12 cellular contexts compared by ENCODE assay signal in the genomic region with DNA sequence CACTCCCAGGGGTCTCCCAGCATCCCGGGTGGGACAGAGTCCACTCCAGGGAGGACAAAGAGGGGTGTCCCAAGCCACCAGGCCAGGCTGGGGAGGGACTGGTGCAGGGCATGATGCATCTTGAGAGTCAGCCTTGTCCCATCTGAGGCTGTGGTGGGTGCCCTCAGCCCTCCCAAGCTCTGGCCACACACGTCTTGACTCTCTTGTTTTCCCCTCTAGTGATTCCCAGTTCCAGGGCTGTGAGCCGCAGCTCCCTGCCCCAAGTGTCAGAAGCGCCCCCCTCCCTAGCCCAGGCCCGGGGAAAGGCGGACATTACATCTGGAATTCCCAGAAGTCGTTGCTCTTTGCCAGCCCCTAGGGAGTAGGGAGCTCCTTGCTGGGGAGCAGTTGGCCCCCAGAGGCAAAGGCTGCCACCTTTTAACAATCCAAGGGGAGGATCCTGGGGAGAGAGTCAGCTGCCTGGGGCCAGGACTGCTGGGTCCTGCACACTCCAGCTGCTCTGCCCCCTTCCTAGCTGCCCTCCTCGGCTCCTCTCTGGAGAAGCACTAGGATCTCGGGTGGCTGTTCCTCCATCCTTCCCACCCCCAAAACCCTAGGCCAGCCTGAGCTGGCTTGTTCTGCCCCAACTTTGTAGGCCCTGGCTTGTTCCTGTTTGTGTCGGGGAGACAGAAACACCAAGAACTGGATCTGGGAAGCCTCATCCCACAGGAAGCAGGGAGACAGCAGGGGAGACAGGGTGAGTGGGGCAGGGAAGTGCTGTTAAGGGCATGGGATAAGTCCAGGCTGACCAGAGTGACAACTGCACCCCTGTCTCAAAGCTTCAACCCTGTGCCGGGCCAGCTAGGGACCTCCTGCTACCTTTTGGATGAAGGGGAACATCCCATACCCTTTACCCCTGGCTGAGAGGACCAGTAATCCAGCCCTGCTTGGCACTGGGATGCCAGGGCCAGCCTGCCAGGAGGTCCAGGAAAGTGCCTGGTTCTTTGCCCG. TPM values are rescaled to one million over a fixed set of nuclear protein-coding genes. Genes with fewer than 3 reads are reported as not detected.
DNase-seq lines count a peak whose midpoint lies in the region; ATAC-seq and TF ChIP-seq lines count a peak whose summit lies in the region.
"Had no signal": no experiment of that assay in that cellular context is flagged by ENCODE, and none has a peak within 500 bp of the region (broad histone marks: within the 10 kb centered on the region; RNA-seq: fewer than 3 reads in every experiment).

No MANE protein-coding gene starts in this region.

- H3K36me3 Mint-ChIP-seq in activated CD4-positive, alpha-beta T cell treated with anti-CD3 and anti-CD28 coated beads, Interleukin-2, amount 10 ng/mL, durations not matched to agents 24 days and 14 days (ENCODE audit: low read depth), result peaks cover 23% of the 10 kb centered on the region
- H3K36me3 Mint-ChIP-seq in activated CD4-positive, alpha-beta memory T cell treated with anti-CD3 and anti-CD28 coated beads, Interleukin-2, amount 10 ng/mL, durations not matched to agents 7 days and 5 days (ENCODE audit: low read depth), result peaks cover 24% of the 10 kb centered on the region

- H3K36me3 ChIP-seq in lower lobe of right lung, result no peaks in the 10 kb centered on the region
- H3K36me3 ChIP-seq: sigmoid colon, tibial nerve had no signal

- no peak for ATAC-seq in lower lobe of right lung
- no peak for ATAC-seq in stimulated activated naive CD8-positive, alpha-beta T cell treated with anti-CD3 and anti-CD28 coated beads, Interleukin-15, Interleukin-2, amounts not matched to agents 100 U/mL and 50 U/mL, for 24 hours
- ATAC-seq in HG03432 (IDR thresholded peaks at IDR 0.05; ENCODE audit: unreplicated experiment), result no peak
- ATAC-seq in GM21576 (IDR thresholded peaks at IDR 0.05; ENCODE audit: unreplicated experiment), result no peak

- CTCF ChIA-PET in activated CD4-positive, alpha-beta memory T cell treated with anti-CD3 and anti-CD28 coated beads, Interleukin-2, amount 10 ng/mL, durations not matched to agents 7 days and 5 days (lab: Charles Lee), result interaction anchor here (0.5 to 4.1 kb wide), 10 partner anchors 9 to 280 kb away, joined by 3 to 26 read pairs (median 4); no protein-coding TSS in a partner anchor

- TF ChIP-seq CTCF in lower lobe of right lung (IDR thresholded peaks at IDR 0.05) (no peak), coronary artery (IDR thresholded peaks at IDR 0.05) (no peak)

- H3K4me3 ChIP-seq in lower lobe of right lung (no peak overlapping the region), coronary artery (no peak overlapping the region)
- H3K4me3 ChIP-seq: sigmoid colon, tibial nerve had no signal

- H3K4me1 ChIP-seq in lower lobe of right lung, result peaks cover 31% of the 10 kb centered on the region

- H3K27ac Mint-ChIP-seq in activated CD4-positive, alpha-beta T cell treated with anti-CD3 and anti-CD28 coated beads, Interleukin-2, amount 10 ng/mL, durations not matched to agents 24 days and 14 days, result peak overlapping the region; percentile 97
- peak overlapping the region; percentile 99 for H3K27ac Mint-ChIP-seq in activated CD4-positive, alpha-beta memory T cell treated with anti-CD3 and anti-CD28 coated beads, Interleukin-2, amount 10 ng/mL, durations not matched to agents 7 days and 5 days

- peak; percentile 58 for DNase-seq in activated CD4-positive, alpha-beta T cell treated with anti-CD3 and anti-CD28 coated beads, Interleukin-2, amount 10 ng/mL, durations not matched to agents 24 days and 14 days
- no peak for DNase-seq in activated CD4-positive, alpha-beta T cell treated with anti-CD3 and anti-CD28 coated beads, Interleukin-2, amount 50 U/mL, for 48 hours
- no peak for DNase-seq in activated CD4-positive, alpha-beta memory T cell treated with anti-CD3 and anti-CD28 coated beads, Interleukin-2, amount 10 ng/mL, durations not matched to agents 7 days and 5 days
- no peak for DNase-seq in lower lobe of right lung
- peak; percentile 37 for DNase-seq in stimulated activated naive CD8-positive, alpha-beta T cell treated with anti-CD3 and anti-CD28 coated beads, Interleukin-15, Interleukin-2, amounts not matched to agents 100 U/mL and 50 U/mL, for 24 hours
- DNase-seq in coronary artery (ENCODE audit: low spot score), result no peak
- DNase-seq: sigmoid colon had no signal

- H3K27me3 ChIP-seq in lower lobe of right lung (ENCODE audit: low read depth), result no peaks in the 10 kb centered on the region
- H3K27me3 ChIP-seq: sigmoid colon, tibial nerve had no signal

- intact Hi-C loops in activated CD4-positive, alpha-beta T cell treated with anti-CD3 and anti-CD28 coated beads, Interleukin-2, amount 10 ng/mL, durations not matched to agents 24 days and 14 days (cut with micrococcal nuclease), result loop anchor here (10.0 kb wide), 1 partner anchor 641 kb away; a partner anchor contains a TSS
- intact Hi-C loops in lower lobe of right lung (cut with DNase I), result no loop called here

- peak overlapping the region; percentile 60 for H3K27ac ChIP-seq in lower lobe of right lung
- no peak overlapping the region for H3K27ac ChIP-seq in coronary artery
- H3K27ac ChIP-seq: KMS-11, sigmoid colon had no signal

- no peaks in the 10 kb centered on the region for H3K9me3 ChIP-seq in lower lobe of right lung
- H3K9me3 ChIP-seq: sigmoid colon, tibial nerve had no signal

- H3K4me3 Mint-ChIP-seq in activated CD4-positive, alpha-beta T cell treated with anti-CD3 and anti-CD28 coated beads, Interleukin-2, amount 10 ng/mL, durations not matched to agents 24 days and 14 days, result peak overlapping the region; percentile 99
- H3K4me3 Mint-ChIP-seq in activated CD4-positive, alpha-beta memory T cell treated with anti-CD3 and anti-CD28 coated beads, Interleukin-2, amount 10 ng/mL, durations not matched to agents 7 days and 5 days, result peak overlapping the region; percentile 98

- peaks cover 68% of the 10 kb centered on the region for H3K4me1 Mint-ChIP-seq in activated CD4-positive, alpha-beta T cell treated with anti-CD3 and anti-CD28 coated beads, Interleukin-2, amount 10 ng/mL, durations not matched to agents 24 days and 14 days
- peaks cover 76% of the 10 kb centered on the region for H3K4me1 Mint-ChIP-seq in activated CD4-positive, alpha-beta memory T cell treated with anti-CD3 and anti-CD28 coated beads, Interleukin-2, amount 10 ng/mL, durations not matched to agents 7 days and 5 days

- no peaks in the 10 kb centered on the region for H3K27me3 Mint-ChIP-seq in activated CD4-positive, alpha-beta T cell treated with anti-CD3 and anti-CD28 coated beads, Interleukin-2, amount 10 ng/mL, durations not matched to agents 24 days and 14 days
- H3K27me3 Mint-ChIP-seq in activated CD4-positive, alpha-beta memory T cell treated with anti-CD3 and anti-CD28 coated beads, Interleukin-2, amount 10 ng/mL, durations not matched to agents 7 days and 5 days, result no peaks in the 10 kb centered on the region

- no peaks in the 10 kb centered on the region for H3K9me3 Mint-ChIP-seq in activated CD4-positive, alpha-beta T cell treated with anti-CD3 and anti-CD28 coated beads, Interleukin-2, amount 10 ng/mL, durations not matched to agents 24 days and 14 days
- H3K9me3 Mint-ChIP-seq in activated CD4-positive, alpha-beta memory T cell treated with anti-CD3 and anti-CD28 coated beads, Interleukin-2, amount 10 ng/mL, durations not matched to agents 7 days and 5 days, result no peaks in the 10 kb centered on the region

- POLR2A ChIA-PET in activated CD4-positive, alpha-beta memory T cell treated with anti-CD3 and anti-CD28 coated beads, Interleukin-2, amount 10 ng/mL, durations not matched to agents 7 days and 5 days (lab: Charles Lee), result interaction anchor here (1.0 to 8.3 kb wide), 9 partner anchors 9 to 178 kb away, joined by 3 to 174 read pairs (median 9); a partner anchor contains a TSS

RNA-seq across cellular contexts. Expression of a gene that starts 3.2 kb away (rescaled TPM):
- 475 and 478 TPM in 2 replicates for total RNA-seq in activated CD4-positive, alpha-beta T cell treated with anti-CD3 and anti-CD28 coated beads, Interleukin-2, amount 10 ng/mL, durations not matched to agents 24 days and 14 days
- total RNA-seq in activated CD4-positive, alpha-beta memory T cell treated with anti-CD3 and anti-CD28 coated beads, Interleukin-2, amount 10 ng/mL, durations not matched to agents 7 days and 5 days, result 100 to 1,000 TPM; 228 to 231 TPM
- 8.5 TPM for total RNA-seq in lower lobe of right lung
- total RNA-seq: fibroblast of villous mesenchyme had no signal

RNA-seq across cellular contexts. Expression of a gene that starts 19.0 kb away (rescaled TPM):
- 51.9 and 57.4 TPM in 2 replicates for total RNA-seq in activated CD4-positive, alpha-beta T cell treated with anti-CD3 and anti-CD28 coated beads, Interleukin-2, amount 10 ng/mL, durations not matched to agents 24 days and 14 days
- total RNA-seq in activated CD4-positive, alpha-beta memory T cell treated with anti-CD3 and anti-CD28 coated beads, Interleukin-2, amount 10 ng/mL, durations not matched to agents 7 days and 5 days, result 10 to 100 TPM; 62.4 to 63.8 TPM
- 98.0 TPM for total RNA-seq in lower lobe of right lung

RNA-seq across cellular contexts. Expression of a gene that starts 30.0 kb away (rescaled TPM):
- not detected in 2 replicates for total RNA-seq in activated CD4-positive, alpha-beta T cell treated with anti-CD3 and anti-CD28 coated beads, Interleukin-2, amount 10 ng/mL, durations not matched to agents 24 days and 14 days
- total RNA-seq in activated CD4-positive, alpha-beta memory T cell treated with anti-CD3 and anti-CD28 coated beads, Interleukin-2, amount 10 ng/mL, durations not matched to agents 7 days and 5 days, result under 1 TPM in 1 of 2 experiments, not detected in 1; 0.08 TPM
- 1.7 TPM for total RNA-seq in lower lobe of right lung
- total RNA-seq: fibroblast of villous mesenchyme had no signal

RNA-seq across cellular contexts. Expression of a gene that starts 40.9 kb away (rescaled TPM):
- total RNA-seq in activated CD4-positive, alpha-beta T cell treated with anti-CD3 and anti-CD28 coated beads, Interleukin-2, amount 10 ng/mL, durations not matched to agents 24 days and 14 days, result not detected in 2 replicates
- not detected for total RNA-seq in activated CD4-positive, alpha-beta memory T cell treated with anti-CD3 and anti-CD28 coated beads, Interleukin-2, amount 10 ng/mL, durations not matched to agents 7 days and 5 days
- 0.06 TPM for total RNA-seq in lower lobe of right lung

Comparison
In these comparisons a context has a peak if more than half of its experiments do, and no peak if none do; other contexts are left out.
1. DNase-seq: peak in activated CD4-positive, alpha-beta T cell treated with anti-CD3 and anti-CD28 coated beads, Interleukin-2, amount 10 ng/mL, durations not matched to agents 24 days and 14 days (single experiment) and stimulated activated naive CD8-positive, alpha-beta T cell treated with anti-CD3 and anti-CD28 coated beads, Interleukin-15, Interleukin-2, amounts not matched to agents 100 U/mL and 50 U/mL, for 24 hours (single experiment); none in activated CD4-positive, alpha-beta T cell treated with anti-CD3 and anti-CD28 coated beads, Interleukin-2, amount 50 U/mL, for 48 hours (0 of 2), activated CD4-positive, alpha-beta memory T cell treated with anti-CD3 and anti-CD28 coated beads, Interleukin-2, amount 10 ng/mL, durations not matched to agents 7 days and 5 days (single experiment), lower lobe of right lung (single experiment) and coronary artery (single experiment).
2. RNA of a gene that starts 3.2 kb away (total RNA-seq): 475 to 478 TPM in activated CD4-positive, alpha-beta T cell treated with anti-CD3 and anti-CD28 coated beads, Interleukin-2, amount 10 ng/mL, durations not matched to agents 24 days and 14 days and 228 to 231 TPM in activated CD4-positive, alpha-beta memory T cell treated with anti-CD3 and anti-CD28 coated beads, Interleukin-2, amount 10 ng/mL, durations not matched to agents 7 days and 5 days; 8.5 TPM in lower lobe of right lung (single experiment); every median in the first group is over 10 times any median in the second.